In genomic region chr7:96832107-96832506, GRCh38 we compare ENCODE assay signal across 22 cellular contexts.
"Had no signal": no experiment of that assay in that cellular context is flagged by ENCODE, and none has a peak within 500 bp of the region (broad histone marks: within the 10 kb centered on the region; RNA-seq: fewer than 3 reads in every experiment).

No MANE protein-coding gene starts in this region.

- FAIRE-seq: colon, endothelial cell of umbilical vein had no signal

- H3K4me3 ChIP-seq: breast epithelium, dorsolateral prefrontal cortex, gastroesophageal sphincter, hepatocyte, left ventricle myocardium inferior, tibial nerve had no signal

- H3K27me3 ChIP-seq: dorsolateral prefrontal cortex, gastroesophageal sphincter, hepatocyte, tibial nerve had no signal

- H3K9ac ChIP-seq: parathyroid adenoma had no signal

- H3K4me1 ChIP-seq: breast epithelium, gastroesophageal sphincter, left ventricle myocardium inferior, parathyroid adenoma had no signal

- H3K9me3 ChIP-seq: breast epithelium, gastroesophageal sphincter, left ventricle myocardium inferior, tibial nerve had no signal

- DNase-seq: activated CD4-positive, alpha-beta T cell treated with anti-CD3 and anti-CD28 coated beads for 1 hour; activated CD4-positive, alpha-beta T cell treated with anti-CD3 and anti-CD28 coated beads, Interleukin-2, amount 10 ng/mL, durations not matched to agents 7 days and 5 days; activated CD8-positive, alpha-beta T cell treated with anti-CD3 and anti-CD28 coated beads for 36 hours; activated naive CD8-positive, alpha-beta T cell treated with anti-CD3 and anti-CD28 coated beads, Interleukin-2, amount 50 U/mL, for 24 hours; activated T-cell treated with anti-CD3 and anti-CD28 coated beads, Interleukin-2, amount 50 U/mL, for 48 hours; dorsolateral prefrontal cortex; effector memory CD8-positive, alpha-beta T cell; islet precursor cell; left ventricle myocardium inferior; naive B cell; nucleus accumbens; right cardiac atrium; stimulated activated CD4-positive, alpha-beta T cell treated with anti-CD3 and anti-CD28 coated beads, Interleukin-2, amount 100 ng/mL, for 48 hours; stimulated activated naive CD4-positive, alpha-beta T cell treated with Interleukin-2 at 50 U/mL for 16 hours; T-helper 2 cell had no signal

- H3K27ac ChIP-seq: breast epithelium, dorsolateral prefrontal cortex, gastroesophageal sphincter, hepatocyte, left ventricle myocardium inferior, parathyroid adenoma, tibial nerve had no signal

- H3K36me3 ChIP-seq: breast epithelium, gastroesophageal sphincter, left ventricle myocardium inferior, tibial nerve had no signal
